In genomic region chr16:10087151-10087550, GRCh38 we compare ENCODE assay signal across 31 cellular contexts.
"Had no signal": no experiment of that assay in that cellular context is flagged by ENCODE, and none has a peak within 500 bp of the region (broad histone marks: within the 10 kb centered on the region; RNA-seq: fewer than 3 reads in every experiment).

No MANE protein-coding gene starts in this region.

- H3K36me3 ChIP-seq: heart right ventricle, lower lobe of right lung, neural progenitor cell, neutrophil, ovary, right atrium auricular region, right lobe of liver, stomach, suprapubic skin, thyroid gland, transverse colon, upper lobe of left lung, vagina had no signal

- H3K4me1 Mint-ChIP-seq: naive B cell; natural killer cell; stimulated activated naive B cell treated with anti-CD40 and anti-IgM and Interleukin-4, amounts not matched to agents 10 μg/mL and 1 μg/mL and 100 μg/mL, for 72 hours had no signal

- H3K27ac ChIP-seq: hepatocyte, lower lobe of right lung, neural progenitor cell, neutrophil, ovary, right lobe of liver, skin epidermis, suprapubic skin, thyroid gland, transverse colon, upper lobe of left lung, vagina had no signal

- H3K27ac Mint-ChIP-seq: naive B cell; natural killer cell; nephron progenitor cell; neural progenitor cell; progenitor cell of endocrine pancreas; stimulated activated naive B cell treated with anti-CD40 and anti-IgM and Interleukin-4, amounts not matched to agents 10 μg/mL and 1 μg/mL and 100 μg/mL, for 72 hours had no signal

- H3K9me3 ChIP-seq: lower lobe of right lung, neutrophil, ovary, right lobe of liver, stomach, suprapubic skin, thyroid gland, transverse colon, upper lobe of left lung, vagina had no signal

- H3K4me3 ChIP-seq: heart right ventricle, hepatocyte, lower lobe of right lung, neural progenitor cell, ovary, right atrium auricular region, right lobe of liver, skin epidermis, stomach, suprapubic skin, thyroid gland, transverse colon, upper lobe of left lung, vagina had no signal

- H3K9me3 Mint-ChIP-seq: natural killer cell, nephron progenitor cell, neural progenitor cell had no signal

- H3K4me3 Mint-ChIP-seq: natural killer cell; nephron progenitor cell; neural progenitor cell; stimulated activated naive B cell treated with anti-CD40 and anti-IgM and Interleukin-4, amounts not matched to agents 10 μg/mL and 1 μg/mL and 100 μg/mL, for 72 hours had no signal

- ATAC-seq: left lobe of liver; lower lobe of right lung; natural killer cell; right lobe of liver; stimulated activated naive B cell treated with anti-CD40 and anti-IgM and Interleukin-4, amounts not matched to agents 10 μg/mL and 1 μg/mL and 100 μg/mL, for 72 hours; stimulated activated naive CD8-positive, alpha-beta T cell treated with anti-CD3 and anti-CD28 coated beads, Interleukin-15, Interleukin-2, amounts not matched to agents 100 U/mL and 50 U/mL, for 24 hours had no signal

- H3K36me3 Mint-ChIP-seq: natural killer cell; neural progenitor cell; stimulated activated naive B cell treated with anti-CD40 and anti-IgM and Interleukin-4, amounts not matched to agents 10 μg/mL and 1 μg/mL and 100 μg/mL, for 72 hours had no signal

- H3K4me1 ChIP-seq: lower lobe of right lung, neural progenitor cell, right lobe of liver, suprapubic skin, transverse colon, upper lobe of left lung, vagina had no signal

- H3K9ac ChIP-seq: neural progenitor cell had no signal

- DNase-seq: islet precursor cell; kidney glomerular epithelial cell; left cardiac atrium; lower lobe of right lung; mammary epithelial cell; mesenchymal stem cell; naive B cell; natural killer cell; nephron progenitor cell; ovary; right lobe of liver; stimulated activated CD4-positive, alpha-beta T cell treated with anti-CD3 and anti-CD28 coated beads, Interleukin-12 subunit alpha, Interleukin-12 subunit beta, amount 100 ng/mL, for 4 hours; stimulated activated CD4-positive, alpha-beta T cell treated with anti-CD3 and anti-CD28 coated beads, Interleukin-15, amount 100 ng/mL, for 24 hours; stimulated activated CD4-positive, alpha-beta T cell treated with anti-CD3 and anti-CD28 coated beads, Interleukin-2, amount 100 ng/mL, for 24 hours; stimulated activated CD4-positive, alpha-beta T cell treated with anti-CD3 and anti-CD28 coated beads, Interleukin-4, amount 100 ng/mL, for 1 hour; stimulated activated naive B cell treated with anti-CD40 and anti-IgM and Interleukin-4, amounts not matched to agents 10 μg/mL and 1 μg/mL and 100 μg/mL, for 72 hours; stimulated activated naive CD8-positive, alpha-beta T cell treated with anti-CD3 and anti-CD28 coated beads, Interleukin-15, Interleukin-2, amounts not matched to agents 100 U/mL and 50 U/mL, for 24 hours; stomach; thyroid gland; transverse colon; upper lobe of left lung had no signal

- H3K27me3 ChIP-seq: heart right ventricle, hepatocyte, neural progenitor cell, neutrophil, ovary, right atrium auricular region, right lobe of liver, stomach, suprapubic skin, thyroid gland, transverse colon, upper lobe of left lung, vagina had no signal
